Comparison of ENCODE assay signal across 21 cellular contexts in the genomic region with DNA sequence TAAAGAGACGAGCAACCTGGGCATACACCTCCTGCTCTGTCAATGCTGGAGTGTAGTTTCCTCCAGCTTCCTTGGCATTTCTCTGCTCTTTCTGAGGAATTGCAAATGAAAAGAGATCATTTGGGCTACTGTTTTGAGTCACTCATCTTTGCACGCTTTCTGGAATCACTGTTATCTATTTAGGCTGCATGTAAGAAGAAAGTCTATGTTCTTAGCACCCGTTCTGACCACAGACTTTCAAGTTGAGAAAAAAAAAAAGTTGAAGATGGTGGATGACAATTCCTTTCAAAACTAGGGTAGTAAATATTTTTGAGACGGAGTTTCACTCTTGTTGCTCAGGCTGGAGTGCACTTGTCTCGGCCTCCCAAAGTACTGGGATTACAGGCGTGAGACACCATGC.
"Had no signal": no experiment of that assay in that cellular context is flagged by ENCODE, and none has a peak within 500 bp of the region (broad histone marks: within the 10 kb centered on the region; RNA-seq: fewer than 3 reads in every experiment).

No MANE protein-coding gene starts in this region.

- H3K27me3 Mint-ChIP-seq: activated naive CD8-positive, alpha-beta T cell had no signal

- H3K27ac ChIP-seq: breast epithelium, colonic mucosa, VCaP had no signal

- H3K4me3 Mint-ChIP-seq: activated naive CD8-positive, alpha-beta T cell had no signal

- H3K4me1 ChIP-seq: breast epithelium, colonic mucosa had no signal

- H3K9me3 ChIP-seq: breast epithelium, colonic mucosa had no signal

- DNase-seq: activated CD4-positive, CD25-positive, alpha-beta regulatory T cell; activated CD8-positive, alpha-beta memory T cell treated with anti-CD3 and anti-CD28 coated beads, Interleukin-2, amount 50 U/mL, for 4 hours; activated effector memory CD4-positive, alpha-beta T cell treated with Interleukin-2 at 50 U/mL for 16 hours; activated naive CD4-positive, alpha-beta T cell; activated T-cell treated with anti-CD3 and anti-CD28 coated beads, Interleukin-2, amount 50 U/mL, for 48 hours; caudate nucleus; colonic mucosa; IMR-90; Kasumi-1; KBM-7; NCI-H1048; NCI-H146; NCI-H187 treated with DMSO at 0.1 percent for 48 hours; NCI-H2081 treated with DMSO at 0.1 percent for 48 hours; NCI-H446; NCI-H524; PC-3; SHP77 treated with DMSO at 0.1 percent for 48 hours had no signal

- H3K27me3 ChIP-seq: breast epithelium, colonic mucosa had no signal

- H3K4me3 ChIP-seq: breast epithelium, colonic mucosa had no signal

- ATAC-seq: PC-3 had no signal
